8 cellular contexts compared by ENCODE assay signal in the genomic region with DNA sequence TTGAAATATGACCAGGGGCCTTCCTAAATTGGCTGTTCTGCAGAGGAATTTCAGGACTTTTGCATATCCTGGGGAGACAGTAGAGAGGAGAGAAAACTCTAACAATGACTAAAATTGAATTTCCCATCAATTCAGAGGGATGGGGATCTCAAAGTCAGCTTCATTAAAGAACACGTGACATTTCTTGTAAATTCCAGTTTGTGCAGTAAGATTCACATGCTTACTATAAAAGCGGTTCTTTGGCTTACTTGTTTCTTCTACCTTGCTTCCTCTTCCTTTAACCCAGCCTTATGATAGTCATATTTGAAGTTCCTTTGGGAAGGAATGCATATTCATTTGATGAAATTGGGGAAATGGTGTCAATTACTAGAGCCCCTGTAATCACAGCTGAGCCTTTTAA.
"Had no signal": no experiment of that assay in that cellular context is flagged by ENCODE, and none has a peak within 500 bp of the region (broad histone marks: within the 10 kb centered on the region; RNA-seq: fewer than 3 reads in every experiment).

No MANE protein-coding gene starts in this region.

- DNase-seq: GM23248, GOT3, H9, HCEC 1CT, HFFc6 had no signal

- H3K9me3 Mint-ChIP-seq: H9, HFFc6 had no signal

- H3K36me3 ChIP-seq: HAP-1 had no signal

- H3K27ac Mint-ChIP-seq: H9, HFFc6 had no signal

- FAIRE-seq: H54 had no signal

- H3K4me3 ChIP-seq: GM23248, HAP-1 had no signal

- H3K27ac ChIP-seq: GM23248 had no signal

- H3K4me3 Mint-ChIP-seq: H9, HFFc6 had no signal

- H2AFZ ChIP-seq: GM23248 had no signal

- H3K9ac ChIP-seq: GM23248 had no signal

- H3K4me1 ChIP-seq: HAP-1 had no signal

- ATAC-seq: HCT116 had no signal
